Comparison of ENCODE assay signal across 10 cellular contexts in the genomic region with DNA sequence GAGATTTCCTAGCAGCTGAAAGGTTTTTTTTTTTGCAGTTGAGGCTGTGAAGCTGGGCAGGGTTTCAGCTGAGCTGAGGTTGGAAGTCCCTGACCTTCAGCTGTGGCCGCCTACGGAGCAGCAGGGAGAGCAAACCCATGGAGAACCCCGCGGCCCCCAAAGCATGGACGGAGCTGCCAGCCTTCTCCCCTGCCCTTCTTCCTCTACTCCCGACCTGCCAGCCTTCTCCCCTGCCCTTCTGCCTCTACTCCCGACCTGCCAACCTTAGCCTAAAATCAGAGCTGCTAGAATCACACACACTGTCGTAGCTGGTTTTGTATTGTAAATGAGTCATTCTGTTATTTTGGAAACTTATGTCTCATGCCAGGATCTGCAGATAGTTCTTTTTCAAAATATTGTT.
A peak's percentile ranks its signal among the peaks of the same experiment; 100 is the strongest.
DNase-seq lines count a peak whose midpoint lies in the region; ATAC-seq, FAIRE-seq and TF ChIP-seq lines count a peak whose summit lies in the region.
"Had no signal": no experiment of that assay in that cellular context is flagged by ENCODE, and none has a peak within 500 bp of the region (broad histone marks: within the 10 kb centered on the region; RNA-seq: fewer than 3 reads in every experiment).

No MANE protein-coding gene starts in this region.

- peak overlapping the region; percentile 80 for H3K27ac Mint-ChIP-seq in HFFc6
- no peak overlapping the region for H3K27ac Mint-ChIP-seq in astrocyte (ENCODE audit: unreplicated experiment)

- H3K27me3 ChIP-seq in astrocyte (ENCODE audit: insufficient read depth, low read length) (no peaks in the 10 kb centered on the region), stomach smooth muscle (ENCODE audit: control insufficient read depth in 1 of 2, insufficient read depth in 2 of 2, low read length in 2 of 2) (no peaks in the 10 kb centered on the region), smooth muscle cell (ENCODE audit: low read depth) (no peaks in the 10 kb centered on the region)

- 85% methylated on average over 8 of the region's 8 CpGs for WGBS in smooth muscle cell (ENCODE audit: low lambda C conversion rate)

- no peaks in the 10 kb centered on the region for H3K36me3 ChIP-seq in astrocyte (ENCODE audit: insufficient read depth, low read length)
- no peaks in the 10 kb centered on the region for H3K36me3 ChIP-seq in stomach smooth muscle (ENCODE audit: control insufficient read depth in 2 of 2, insufficient read depth in 2 of 2, low read length in 2 of 2)
- no peaks in the 10 kb centered on the region for H3K36me3 ChIP-seq in smooth muscle cell (ENCODE audit: low read depth)

- peaks cover 86% of the 10 kb centered on the region for H4K20me1 ChIP-seq in astrocyte (ENCODE audit: insufficient read depth, low read length)
- H4K20me1 ChIP-seq in smooth muscle cell (ENCODE audit: low read depth): peaks cover 99% of the 10 kb centered on the region

- H3K4me1 Mint-ChIP-seq in HFFc6 (ENCODE audit: low read depth) (peaks cover 43% of the 10 kb centered on the region), astrocyte (ENCODE audit: low read depth, unreplicated experiment) (peaks cover 24% of the 10 kb centered on the region)

- H3K4me3 Mint-ChIP-seq in HFFc6 (peak overlapping the region; percentile 54), astrocyte (ENCODE audit: unreplicated experiment) (no peak overlapping the region)

- H3K9ac ChIP-seq in astrocyte (ENCODE audit: low read length) (no peak overlapping the region), stomach smooth muscle (ENCODE audit: low read length in 2 of 2) (peak overlapping the region; percentile 23 to 51), smooth muscle cell (ENCODE audit: low read depth) (no peak overlapping the region)

- H3K9me3 ChIP-seq in astrocyte (ENCODE audit: insufficient read depth, low read depth, low read length) (no peaks in the 10 kb centered on the region), stomach smooth muscle (ENCODE audit: control insufficient read depth in 2 of 2, low read length in 2 of 2) (no peaks in the 10 kb centered on the region), smooth muscle cell (replicated peaks; ENCODE audit: low read depth) (no peaks in the 10 kb centered on the region)

- H3K27me3 Mint-ChIP-seq in HFFc6 (ENCODE audit: insufficient read depth) (no peaks in the 10 kb centered on the region; the same call in 1 of the 2 replicates), astrocyte (ENCODE audit: low read depth, unreplicated experiment) (no peaks in the 10 kb centered on the region)

- H2AFZ ChIP-seq in astrocyte (ENCODE audit: low read depth, low read length) (no peak overlapping the region), smooth muscle cell (ENCODE audit: low read depth) (no peak overlapping the region)

- H3F3A ChIP-seq in smooth muscle cell (ENCODE audit: low read depth): no peaks in the 10 kb centered on the region

- H3K79me2 ChIP-seq in astrocyte (ENCODE audit: insufficient read depth, low read length) (peaks cover 90% of the 10 kb centered on the region), smooth muscle cell (ENCODE audit: low read depth) (peaks cover 91% of the 10 kb centered on the region)

- H3K36me3 Mint-ChIP-seq in HFFc6 (ENCODE audit: low read depth) (no peaks in the 10 kb centered on the region; the same call in 1 of the 2 replicates), astrocyte (ENCODE audit: low read depth, unreplicated experiment) (peaks cover 11% of the 10 kb centered on the region)

- H3K27ac ChIP-seq in astrocyte (ENCODE audit: low read depth, low read length) (no peak overlapping the region), stomach smooth muscle (ENCODE audit: low read length) (peak overlapping the region; percentile 70), smooth muscle cell (ENCODE audit: low read depth) (no peak overlapping the region)

- H3K4me1 ChIP-seq in astrocyte (ENCODE audit: insufficient read depth, low read length) (peaks cover 18% of the 10 kb centered on the region), stomach smooth muscle (ENCODE audit: control insufficient read depth, insufficient read depth, low read length) (peaks cover 52% of the 10 kb centered on the region), smooth muscle cell (ENCODE audit: low read depth) (no peaks in the 10 kb centered on the region)

- TF ChIP-seq CTCF in HFFc6 (IDR thresholded peaks at IDR 0.05): no peak
- TF ChIP-seq CTCF in astrocyte (IDR thresholded peaks at IDR 0.05; ENCODE audit: insufficient read depth, low read depth, low read length): no peak
- TF ChIP-seq CTCF in smooth muscle cell (IDR thresholded peaks at IDR 0.05; ENCODE audit: borderline replicate concordance, insufficient read depth, poor library complexity, severe bottlenecking): no peak

- ATAC-seq in HG03196 (IDR thresholded peaks at IDR 0.05; ENCODE audit: unreplicated experiment): no peak
- ATAC-seq: stimulated activated naive CD8-positive, alpha-beta T cell treated with anti-CD3 and anti-CD28 coated beads, Interleukin-15, Interleukin-2, amounts not matched to agents 100 U/mL and 50 U/mL, for 24 hours had no signal

- DNase-seq in HFFc6 (peak; percentile 12), astrocyte (ENCODE audit: low read depth) (no peak), hepatic stellate cell (ENCODE audit: low spot score) (peak; percentile 71), NCI-H82 treated with DMSO at 0.1 percent for 48 hours (lab: John Stamatoyannopoulos, UW; ENCODE audit: unreplicated experiment) (no peak), smooth muscle cell (lab: John Stamatoyannopoulos, UW; ENCODE audit: unreplicated experiment) (no peak)
- DNase-seq: kidney; small intestine; stimulated activated naive CD8-positive, alpha-beta T cell treated with anti-CD3 and anti-CD28 coated beads, Interleukin-15, Interleukin-2, amounts not matched to agents 100 U/mL and 50 U/mL, for 24 hours had no signal

- H3K4me3 ChIP-seq in astrocyte (ENCODE audit: insufficient read depth, low read depth, low read length): no peak overlapping the region
- H3K4me3 ChIP-seq in stomach smooth muscle (ENCODE audit: low read length in 2 of 2): peak overlapping the region; percentile 2 to 67
- no peak overlapping the region for H3K4me3 ChIP-seq in smooth muscle cell

- H3K4me2 ChIP-seq in astrocyte (ENCODE audit: low read length): peak overlapping the region; percentile 57
- no peak overlapping the region for H3K4me2 ChIP-seq in smooth muscle cell

- H3K9me3 Mint-ChIP-seq in HFFc6 (no peaks in the 10 kb centered on the region), astrocyte (ENCODE audit: unreplicated experiment) (no peaks in the 10 kb centered on the region)

- FAIRE-seq in astrocyte (lab: Jason Lieb, UNC): peak; percentile 13
- FAIRE-seq: kidney, small intestine had no signal

Comparison
In these comparisons a context has a peak if more than half of its experiments do, and no peak if none do; other contexts are left out.
1. DNase-seq: peak in HFFc6 (single experiment) and hepatic stellate cell (single experiment); none in astrocyte (single experiment), NCI-H82 treated with DMSO at 0.1 percent for 48 hours (single experiment) and smooth muscle cell (single experiment).
2. H3K4me3 ChIP-seq: peak in stomach smooth muscle (2 of 2); none in astrocyte (single experiment) and smooth muscle cell (single experiment).
3. H3K9ac ChIP-seq: peak in stomach smooth muscle (2 of 2); none in astrocyte (single experiment) and smooth muscle cell (single experiment).